In genomic region chr4:101973331-101973730, GRCh38 we compare ENCODE assay signal across 19 cellular contexts.
DNase-seq lines count a peak whose midpoint lies in the region; ATAC-seq and TF ChIP-seq lines count a peak whose summit lies in the region.
"Had no signal": no experiment of that assay in that cellular context is flagged by ENCODE, and none has a peak within 500 bp of the region (broad histone marks: within the 10 kb centered on the region; RNA-seq: fewer than 3 reads in every experiment).

No MANE protein-coding gene starts in this region.

- H3K4me1 ChIP-seq in adipocyte (ENCODE audit: control insufficient read depth, insufficient read depth, low read length): peaks cover 35% of the 10 kb centered on the region
- H3K4me1 ChIP-seq in smooth muscle cell (ENCODE audit: low read depth): peaks cover 11% of the 10 kb centered on the region
- no peaks in the 10 kb centered on the region for H3K4me1 ChIP-seq in thyroid gland
- no peaks in the 10 kb centered on the region for H3K4me1 ChIP-seq in testis
- H3K4me1 ChIP-seq: HAP-1 had no signal

- H2AFZ ChIP-seq in smooth muscle cell (ENCODE audit: low read depth): no peak overlapping the region

- no peaks in the 10 kb centered on the region for H4K20me1 ChIP-seq in smooth muscle cell (ENCODE audit: low read depth)

- no peaks in the 10 kb centered on the region for H3K9me3 Mint-ChIP-seq in CD4-positive, alpha-beta T cell

- H3K9me3 ChIP-seq in adipocyte (ENCODE audit: control insufficient read depth, low read length) (no peaks in the 10 kb centered on the region), smooth muscle cell (replicated peaks; ENCODE audit: low read depth) (no peaks in the 10 kb centered on the region), thyroid gland (no peaks in the 10 kb centered on the region), testis (no peaks in the 10 kb centered on the region)
- no peaks in the 10 kb centered on the region for H3K9me3 ChIP-seq in CD4-positive, alpha-beta T cell (ENCODE audit: control insufficient read depth, low read length)
- H3K9me3 ChIP-seq: HAP-1, SK-N-SH had no signal

- TF ChIP-seq CTCF in smooth muscle cell (IDR thresholded peaks at IDR 0.05; ENCODE audit: borderline replicate concordance, insufficient read depth, poor library complexity, severe bottlenecking) (no peak), thyroid gland (IDR thresholded peaks at IDR 0.05) (no peak), testis (IDR thresholded peaks at IDR 0.05) (no peak)
- no peak for TF ChIP-seq CTCF in CD4-positive, alpha-beta T cell (IDR thresholded peaks at IDR 0.05)

- intact Hi-C loops in thyroid gland (cut with DNase I) (no loop called here), testis (cut with DNase I; ENCODE audit: low total_unique reads) (no loop called here)
- intact Hi-C loops in CD4-positive, alpha-beta T cell (cut with DNase I, micrococcal nuclease): no loop called here

- H3K9ac ChIP-seq in adipocyte (ENCODE audit: low read length): no peak overlapping the region
- H3K9ac ChIP-seq in smooth muscle cell (ENCODE audit: low read depth): no peak overlapping the region
- H3K9ac ChIP-seq: SK-N-SH had no signal

- H3K27me3 Mint-ChIP-seq in CD4-positive, alpha-beta T cell: peaks cover 8% of the 10 kb centered on the region

- H3K4me2 ChIP-seq in smooth muscle cell: peak overlapping the region; percentile 51
- H3K4me2 ChIP-seq: SK-N-SH had no signal

- H3F3A ChIP-seq in smooth muscle cell (ENCODE audit: low read depth): peaks cover 11% of the 10 kb centered on the region

- TF ChIP-seq POLR2A in thyroid gland (IDR thresholded peaks at IDR 0.05): no peak
- TF ChIP-seq POLR2A in testis (IDR thresholded peaks at IDR 0.05): no peak

- H3K27ac ChIP-seq in smooth muscle cell (ENCODE audit: low read depth): peak overlapping the region; percentile 79
- H3K27ac ChIP-seq in thyroid gland: no peak overlapping the region
- no peak overlapping the region for H3K27ac ChIP-seq in CD4-positive, alpha-beta T cell (ENCODE audit: low read depth, low read length)
- H3K27ac ChIP-seq in testis: no peak overlapping the region

- H3K4me3 ChIP-seq in adipocyte (ENCODE audit: low read length): peak overlapping the region; percentile 32
- no peak overlapping the region for H3K4me3 ChIP-seq in smooth muscle cell
- no peak overlapping the region for H3K4me3 ChIP-seq in thyroid gland (replicated peaks in 1 of 3)
- H3K4me3 ChIP-seq in testis: no peak overlapping the region
- H3K4me3 ChIP-seq: HAP-1 had no signal

- ATAC-seq in CD4-positive, alpha-beta T cell (ENCODE audit: poor library complexity): no peak

- H3K79me2 ChIP-seq in smooth muscle cell (ENCODE audit: low read depth): no peaks in the 10 kb centered on the region

- no peaks in the 10 kb centered on the region for H3K4me1 Mint-ChIP-seq in CD4-positive, alpha-beta T cell (ENCODE audit: low read depth)

- POLR2A ChIA-PET in CD4-positive, alpha-beta T cell (lab: Charles Lee): no interaction called here

- CTCF ChIA-PET in CD4-positive, alpha-beta T cell (lab: Charles Lee): interaction anchor here (0.6 kb wide), 1 partner anchor 187 kb away, joined by 6 read pairs; no protein-coding TSS in a partner anchor

- DNase-seq in EL (peak; percentile 36), adipocyte (ENCODE audit: low read depth) (peak; percentile 69), fibroblast of gingiva (ENCODE audit: low read depth) (peak; percentile 57), smooth muscle cell (lab: John Stamatoyannopoulos, UW; ENCODE audit: unreplicated experiment) (no peak), Kasumi-1 (lab: John Stamatoyannopoulos, UW) (no peak), thyroid gland (no peak), testis (no peak)
- DNase-seq in CD4-positive, alpha-beta T cell: no peak
- DNase-seq: C1 segment of cervical spinal cord, DMS79, KBM-7, NCI-H1105 treated with DMSO at 0.1 percent for 48 hours, NCI-H1694, NCI-H2081 treated with DMSO at 0.1 percent for 48 hours, NCI-H774, RPMI8226, SHP77 treated with DMSO at 0.1 percent for 48 hours, SK-N-SH had no signal

- H3K27ac Mint-ChIP-seq in CD4-positive, alpha-beta T cell: no peak overlapping the region

- no peak overlapping the region for H3K4me3 Mint-ChIP-seq in CD4-positive, alpha-beta T cell

- WGBS in smooth muscle cell (ENCODE audit: low lambda C conversion rate): 51% methylated on average over 1 of the region's 1 CpG
- 75 to 82% methylated on average over 1 of the region's 1 CpG for WGBS in thyroid gland, 2 donors
- WGBS in testis, 2 donors: 68 to 82% methylated on average over 1 of the region's 1 CpG

- H3K36me3 Mint-ChIP-seq in CD4-positive, alpha-beta T cell (ENCODE audit: low read depth): no peaks in the 10 kb centered on the region

- no peaks in the 10 kb centered on the region for H3K27me3 ChIP-seq in adipocyte (replicated peaks; ENCODE audit: control insufficient read depth, insufficient read depth, low read length)
- H3K27me3 ChIP-seq in smooth muscle cell (ENCODE audit: low read depth): no peaks in the 10 kb centered on the region
- no peaks in the 10 kb centered on the region for H3K27me3 ChIP-seq in thyroid gland
- no peaks in the 10 kb centered on the region for H3K27me3 ChIP-seq in CD4-positive, alpha-beta T cell (ENCODE audit: control insufficient read depth, insufficient read depth, low read length)
- H3K27me3 ChIP-seq in testis: no peaks in the 10 kb centered on the region

- H3K36me3 ChIP-seq in adipocyte (ENCODE audit: control insufficient read depth, insufficient read depth, low read length, severe bottlenecking) (no peaks in the 10 kb centered on the region), smooth muscle cell (ENCODE audit: low read depth) (no peaks in the 10 kb centered on the region), thyroid gland (no peaks in the 10 kb centered on the region), testis (ENCODE audit: low read depth, missing control alignments) (no peaks in the 10 kb centered on the region)
- H3K36me3 ChIP-seq: HAP-1 had no signal

Comparison
In these comparisons a context has a peak if more than half of its experiments do, and no peak if none do; other contexts are left out.
1. DNase-seq: peak in EL (single experiment), adipocyte (single experiment) and fibroblast of gingiva (single experiment); none in smooth muscle cell (single experiment), Kasumi-1 (0 of 2), thyroid gland (0 of 2), CD4-positive, alpha-beta T cell (0 of 10) and testis (single experiment).